28 cellular contexts compared by ENCODE assay signal in genomic region chr6:96345501-96345900, GRCh38.
"Had no signal": no experiment of that assay in that cellular context is flagged by ENCODE, and none has a peak within 500 bp of the region (broad histone marks: within the 10 kb centered on the region; RNA-seq: fewer than 3 reads in every experiment).

No MANE protein-coding gene starts in this region.

- ATAC-seq: stimulated activated effector memory CD8-positive, alpha-beta T cell treated with anti-CD3 and anti-CD28 coated beads, Interleukin-12 subunit alpha, Interleukin-12 subunit beta, amount 100 ng/mL, for 72 hours; stimulated activated memory B cell treated with anti-CD40 and anti-IgM and Interleukin-4, amounts not matched to agents 10 μg/mL and 1 μg/mL and 100 μg/mL, for 72 hours; stimulated activated naive B cell treated with anti-CD40 and anti-IgM and Interleukin-4, amounts not matched to agents 10 μg/mL and 1 μg/mL and 100 μg/mL, for 72 hours; stimulated activated naive CD8-positive, alpha-beta T cell treated with anti-CD3 and anti-CD28 coated beads, Interleukin-15, amount 100 ng/mL, for 72 hours; stimulated activated naive CD8-positive, alpha-beta T cell treated with anti-CD3 and anti-CD28 coated beads, Interleukin-15, Interleukin-2, amounts not matched to agents 100 U/mL and 50 U/mL, for 24 hours; upper lobe of right lung had no signal

- H3K27me3 Mint-ChIP-seq: stimulated activated memory B cell treated with anti-CD40 and anti-IgM and Interleukin-4, amounts not matched to agents 10 μg/mL and 1 μg/mL and 100 μg/mL, for 72 hours; stimulated activated naive B cell treated with anti-CD40 and anti-IgM and Interleukin-4, amounts not matched to agents 10 μg/mL and 1 μg/mL and 100 μg/mL, for 72 hours; type B pancreatic cell had no signal

- DNase-seq: stimulated activated CD4-positive, alpha-beta T cell treated with anti-CD3 and anti-CD28 coated beads, Interleukin-2, amount 100 ng/mL, for 48 hours; stimulated activated CD4-positive, alpha-beta T cell treated with anti-CD3 and anti-CD28 coated beads, Interleukin-4, amount 100 ng/mL, for 1 hour; stimulated activated CD4-positive, alpha-beta T cell treated with anti-CD3 and anti-CD28 coated beads, Interleukin-4, amount 100 ng/mL, for 24 hours; stimulated activated CD4-positive, alpha-beta T cell treated with anti-CD3 and anti-CD28 coated beads, Interleukin-4, amount 100 ng/mL, for 4 hours; stimulated activated CD8-positive, alpha-beta memory T cell treated with anti-CD3 and anti-CD28 coated beads, Interleukin-4, amount 100 ng/mL, for 48 hours; stimulated activated naive B cell treated with anti-CD40 and anti-IgM and Interleukin-4, amounts not matched to agents 10 μg/mL and 1 μg/mL and 100 μg/mL, for 72 hours; stimulated activated naive CD4-positive, alpha-beta T cell; stimulated activated naive CD4-positive, alpha-beta T cell treated with Interleukin-2 at 50 U/mL for 16 hours; stimulated activated naive CD8-positive, alpha-beta T cell treated with anti-CD3 and anti-CD28 coated beads, Interleukin-15, amount 100 ng/mL, for 72 hours; stimulated activated naive CD8-positive, alpha-beta T cell treated with anti-CD3 and anti-CD28 coated beads, Interleukin-15, Interleukin-2, amounts not matched to agents 100 U/mL and 50 U/mL, for 24 hours; stomach; substantia nigra; testis; thyroid gland; tibial artery; transverse colon; trophoblast cell; upper lobe of left lung; upper lobe of right lung; uterus had no signal

- H3K27ac Mint-ChIP-seq: stimulated activated effector memory CD8-positive, alpha-beta T cell treated with anti-CD3 and anti-CD28 coated beads, Interleukin-12 subunit alpha, Interleukin-12 subunit beta, amount 100 ng/mL, for 72 hours; stimulated activated memory B cell treated with anti-CD40 and anti-IgM and Interleukin-4, amounts not matched to agents 10 μg/mL and 1 μg/mL and 100 μg/mL, for 72 hours; stimulated activated naive B cell treated with anti-CD40 and anti-IgM and Interleukin-4, amounts not matched to agents 10 μg/mL and 1 μg/mL and 100 μg/mL, for 72 hours; stimulated activated naive CD8-positive, alpha-beta T cell treated with anti-CD3 and anti-CD28 coated beads, Interleukin-15, amount 100 ng/mL, for 72 hours; stimulated activated naive CD8-positive, alpha-beta T cell treated with anti-CD3 and anti-CD28 coated beads, Interleukin-15, Interleukin-2, amounts not matched to agents 100 ng/mL and 50 ng/mL, for 24 hours; type B pancreatic cell had no signal

- H3K27me3 ChIP-seq: stomach, suprapubic skin, testis, thyroid gland, tibial artery, tibial nerve, transverse colon, upper lobe of left lung, upper lobe of right lung, uterus, vagina had no signal

- H3K36me3 ChIP-seq: stomach, suprapubic skin, thoracic aorta, thyroid gland, tibial artery, tibial nerve, transverse colon, upper lobe of left lung, upper lobe of right lung, uterus, vagina had no signal

- H3K36me3 Mint-ChIP-seq: stimulated activated effector memory CD8-positive, alpha-beta T cell treated with anti-CD3 and anti-CD28 coated beads, Interleukin-12 subunit alpha, Interleukin-12 subunit beta, amount 100 ng/mL, for 72 hours; stimulated activated memory B cell treated with anti-CD40 and anti-IgM and Interleukin-4, amounts not matched to agents 10 μg/mL and 1 μg/mL and 100 μg/mL, for 72 hours; stimulated activated naive B cell treated with anti-CD40 and anti-IgM and Interleukin-4, amounts not matched to agents 10 μg/mL and 1 μg/mL and 100 μg/mL, for 72 hours; type B pancreatic cell had no signal

- H3K4me3 Mint-ChIP-seq: stimulated activated effector memory CD8-positive, alpha-beta T cell treated with anti-CD3 and anti-CD28 coated beads, Interleukin-12 subunit alpha, Interleukin-12 subunit beta, amount 100 ng/mL, for 72 hours; stimulated activated memory B cell treated with anti-CD40 and anti-IgM and Interleukin-4, amounts not matched to agents 10 μg/mL and 1 μg/mL and 100 μg/mL, for 72 hours; stimulated activated naive B cell treated with anti-CD40 and anti-IgM and Interleukin-4, amounts not matched to agents 10 μg/mL and 1 μg/mL and 100 μg/mL, for 72 hours; stimulated activated naive CD8-positive, alpha-beta T cell treated with anti-CD3 and anti-CD28 coated beads, Interleukin-15, amount 100 ng/mL, for 72 hours; stimulated activated naive CD8-positive, alpha-beta T cell treated with anti-CD3 and anti-CD28 coated beads, Interleukin-15, Interleukin-2, amounts not matched to agents 100 ng/mL and 50 ng/mL, for 24 hours; type B pancreatic cell had no signal

- H3K4me3 ChIP-seq: stomach, suprapubic skin, testis, thoracic aorta, thyroid gland, tibial artery, tibial nerve, transverse colon, upper lobe of left lung, upper lobe of right lung, uterus, vagina had no signal

- H3K4me1 ChIP-seq: stomach, suprapubic skin, testis, thyroid gland, tibial artery, tibial nerve, transverse colon, upper lobe of left lung, upper lobe of right lung, uterus, vagina had no signal

- H3K4me1 Mint-ChIP-seq: stimulated activated effector memory CD8-positive, alpha-beta T cell treated with anti-CD3 and anti-CD28 coated beads, Interleukin-12 subunit alpha, Interleukin-12 subunit beta, amount 100 ng/mL, for 72 hours; stimulated activated memory B cell treated with anti-CD40 and anti-IgM and Interleukin-4, amounts not matched to agents 10 μg/mL and 1 μg/mL and 100 μg/mL, for 72 hours; stimulated activated naive B cell treated with anti-CD40 and anti-IgM and Interleukin-4, amounts not matched to agents 10 μg/mL and 1 μg/mL and 100 μg/mL, for 72 hours; stimulated activated naive CD8-positive, alpha-beta T cell treated with anti-CD3 and anti-CD28 coated beads, Interleukin-15, amount 100 ng/mL, for 72 hours had no signal

- H3K27ac ChIP-seq: stomach, suprapubic skin, testis, thoracic aorta, thyroid gland, tibial artery, tibial nerve, transverse colon, upper lobe of left lung, upper lobe of right lung, uterus, vagina had no signal
